Comparison of ENCODE assay signal across 34 cellular contexts in genomic region chr11:119190531-119190930, GRCh38. TPM values are rescaled to one million over a fixed set of nuclear protein-coding genes. Genes with fewer than 3 reads are reported as not detected.
"Had no signal": no experiment of that assay in that cellular context is flagged by ENCODE, and none has a peak within 500 bp of the region (broad histone marks: within the 10 kb centered on the region; RNA-seq: fewer than 3 reads in every experiment).

No MANE protein-coding gene starts in this region.

- H3K27me3 ChIP-seq: brain microvascular endothelial cell, SJSA1 had no signal

- H3K4me3 ChIP-seq: SJSA1 had no signal

- DNase-seq: activated B cell treated with CpG ODN at 0.5 μM for 24 hours; activated CD4-positive, alpha-beta memory T cell treated with anti-CD3 and anti-CD28 coated beads for 36 hours; activated CD4-positive, alpha-beta T cell treated with anti-CD3 and anti-CD28 coated beads for 4 hours; activated CD4-positive, alpha-beta T cell treated with anti-CD3 and anti-CD28 coated beads, Interleukin-2, amount 50 U/mL, for 1 hour; activated CD4-positive, CD25-positive, alpha-beta regulatory T cell treated with anti-CD3 and anti-CD28 coated beads, Interleukin-2, amount 50 U/mL, for 72 hours; activated CD8-positive, alpha-beta memory T cell treated with anti-CD3 and anti-CD28 coated beads, Interleukin-2, amount 50 U/mL, for 4 hours; activated gamma-delta T cell treated with Interleukin-2 at 50 U/mL for 16 hours; activated naive CD4-positive, alpha-beta T cell treated with anti-CD3 and anti-CD28 coated beads for 36 hours; activated T-cell treated with anti-CD3 and anti-CD28 coated beads for 4 hours; activated T-cell treated with anti-CD3 and anti-CD28 coated beads, Interleukin-2, amount 50 U/mL, for 4 hours; amniotic stem cell; aorta; brain microvascular endothelial cell; central memory CD4-positive, alpha-beta T cell; Karpas-422; NCI-H1105; NCI-H1417 treated with DMSO at 0.1 percent for 48 hours; NCI-H1930; NCI-H2081 treated with DMSO at 0.1 percent for 48 hours; NCI-H226; NCI-H446 treated with DMSO at 0.1 percent for 48 hours; NCI-H524; SHP77 treated with DMSO at 0.1 percent for 48 hours; SW 1271; T-helper 1 cell; T-helper 2 cell; T-helper 9 cell had no signal

- H3K9me3 ChIP-seq: SJSA1 had no signal

- H3K27ac ChIP-seq: brain microvascular endothelial cell, SJSA1, VCaP had no signal

- ATAC-seq: activated naive CD4-positive, alpha-beta T cell treated with anti-CD3 and anti-CD28 coated beads, Interleukin-2, amount 50 U/mL, for 72 hours; activated T-cell treated with anti-CD3 and anti-CD28 coated beads, Interleukin-2, amount 50 U/mL, for 4 hours; Panc1 had no signal

- H3K36me3 ChIP-seq: brain microvascular endothelial cell, SJSA1 had no signal

- H3K4me1 ChIP-seq: SJSA1 had no signal

RNA-seq across cellular contexts. Expression of gene NHERF4, which starts 5.3 kb away (rescaled TPM):
- total RNA-seq: activated naive CD4-positive, alpha-beta T cell treated with anti-CD3 and anti-CD28 coated beads for 36 hours; activated T-helper 1 cell treated with anti-CD3 and anti-CD28 coated beads, Interleukin-12 subunit alpha, Interleukin-12 subunit beta, Interleukin-2, Interleukin-4 antibody, amounts not matched to agents 30 ng/mL and 10 ng/mL and 1 ng/mL, durations not matched to agents 14 hours and 24 hours and 36 hours; MCF 10A; RPMI7951; SJSA1 had no signal

RNA-seq across cellular contexts. Expression of gene ABCG4, which starts 41.7 kb away (rescaled TPM):
- total RNA-seq: activated B cell treated with CpG ODN at 0.5 μM for 24 hours; activated CD4-positive, alpha-beta memory T cell treated with anti-CD3 and anti-CD28 coated beads for 36 hours; activated T-helper 1 cell treated with anti-CD3 and anti-CD28 coated beads, Interleukin-12 subunit alpha, Interleukin-12 subunit beta, Interleukin-2, Interleukin-4 antibody, amounts not matched to agents 30 ng/mL and 10 ng/mL and 1 ng/mL, durations not matched to agents 14 hours and 24 hours and 36 hours; MCF 10A had no signal
